In the genomic region with DNA sequence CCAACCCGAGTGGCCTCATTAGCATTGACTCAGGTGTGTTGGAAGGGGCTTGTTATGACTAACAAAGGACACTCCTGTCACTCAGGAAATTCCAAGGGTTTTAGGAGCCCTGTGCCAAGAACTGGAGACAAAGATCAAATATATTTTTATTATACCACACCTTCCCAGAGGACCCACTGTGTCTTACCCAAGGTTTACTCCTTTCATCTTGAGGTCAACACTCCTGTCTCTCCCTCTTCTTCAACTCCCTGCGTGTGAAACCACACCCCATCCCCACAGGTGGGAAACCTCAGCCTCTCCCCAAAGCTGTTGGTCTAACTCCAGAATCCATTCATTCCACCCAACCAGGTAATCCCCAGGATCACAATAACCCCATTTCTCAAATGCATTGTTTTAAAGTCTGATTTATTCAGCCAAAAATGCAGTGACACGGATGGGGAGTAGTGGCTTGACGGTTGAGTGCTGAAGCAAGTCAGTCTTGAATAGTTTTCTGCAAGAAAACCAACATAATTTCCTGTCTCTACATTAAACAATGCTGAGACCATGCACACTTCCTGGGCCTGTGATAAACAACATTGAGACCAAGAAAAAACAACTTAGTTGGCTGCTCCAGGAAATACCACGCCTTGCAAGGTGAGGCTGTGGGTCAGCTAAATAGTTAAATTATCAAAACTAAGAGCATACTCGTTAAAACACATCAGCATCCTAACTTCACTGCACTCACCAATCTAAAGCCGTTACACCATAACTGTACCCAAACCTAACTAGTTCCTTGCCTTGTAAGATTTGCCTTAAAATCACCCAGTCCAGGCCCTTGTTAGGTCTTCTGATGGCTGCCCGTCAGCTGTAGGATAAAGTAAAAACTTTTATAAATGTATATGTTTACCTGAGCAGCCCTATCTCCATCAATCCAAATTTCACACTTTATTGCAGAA, we compare ENCODE assay signal across 1 cellular context.
TF ChIP-seq lines count a peak whose summit lies in the region.

No MANE protein-coding gene starts in this region.

TF ChIP-seq in GM23338, 12 proteins besides CTCF, POLR2A, EP300 and RAD21:
- TF ChIP-seq ZNF462 (CRISPR knock-in tag; IDR thresholded peaks at IDR 0.05) (no peak), EZH2 (IDR thresholded peaks at IDR 0.05; ENCODE audit: low read depth, unreplicated experiment) (no peak), POLR2AphosphoS5 (IDR thresholded peaks at IDR 0.05; ENCODE audit: low read depth) (no peak), CREB1 (CRISPR knock-in tag; IDR thresholded peaks at IDR 0.05; ENCODE audit: low read depth) (no peak), ZNF331 (CRISPR knock-in tag; IDR thresholded peaks at IDR 0.05; ENCODE audit: low read depth) (no peak), REST (IDR thresholded peaks at IDR 0.05; ENCODE audit: unreplicated experiment) (no peak)
